ENCODE assay signal across 16 cellular contexts in genomic region chr5:179192891-179193470, GRCh38.
"Had no signal": no experiment of that assay in that cellular context is flagged by ENCODE, and none has a peak within 500 bp of the region (broad histone marks: within the 10 kb centered on the region; RNA-seq: fewer than 3 reads in every experiment).

No MANE protein-coding gene starts in this region.

- H3K27ac ChIP-seq: left ventricle myocardium inferior, pancreas, thyroid gland had no signal

- H3K9me3 Mint-ChIP-seq: brain; naive thymus-derived CD4-positive, alpha-beta T cell; T-helper 1 cell treated with Interleukin-12 subunit alpha and Interleukin-12 subunit beta and Interleukin-4 antibody, amounts not matched to agents 30 μg/mL and 1 μg/mL, for 36 hours had no signal

- H3K27me3 ChIP-seq: pancreas, thyroid gland had no signal

- H3K27ac Mint-ChIP-seq: activated naive CD8-positive, alpha-beta T cell; brain; naive thymus-derived CD4-positive, alpha-beta T cell; T-helper 1 cell treated with Interleukin-12 subunit alpha and Interleukin-12 subunit beta and Interleukin-4 antibody, amounts not matched to agents 30 μg/mL and 1 μg/mL, for 36 hours had no signal

- H3K36me3 ChIP-seq: left ventricle myocardium inferior, pancreas, thyroid gland had no signal

- H3K4me3 Mint-ChIP-seq: activated naive CD8-positive, alpha-beta T cell; brain; naive thymus-derived CD4-positive, alpha-beta T cell; T-helper 1 cell treated with Interleukin-12 subunit alpha and Interleukin-12 subunit beta and Interleukin-4 antibody, amounts not matched to agents 30 μg/mL and 1 μg/mL, for 36 hours had no signal

- ATAC-seq: naive thymus-derived CD4-positive, alpha-beta T cell; pancreas had no signal

- DNase-seq: activated CD4-positive, alpha-beta T cell treated with anti-CD3 and anti-CD28 coated beads for 1 hour; activated CD4-positive, alpha-beta T cell treated with anti-CD3 and anti-CD28 coated beads, Interleukin-2, amount 50 U/mL, for 4 hours; activated T-cell treated with anti-CD3 and anti-CD28 coated beads for 4 hours; central memory CD4-positive, alpha-beta T cell; effector CD4-positive, alpha-beta T cell; head of caudate nucleus; left ventricle myocardium inferior; mesendoderm; naive thymus-derived CD4-positive, alpha-beta T cell; stimulated activated CD4-positive, alpha-beta T cell treated with anti-CD3 and anti-CD28 coated beads, Interleukin-2, amount 100 ng/mL, for 24 hours; stimulated activated naive CD4-positive, alpha-beta T cell treated with Interleukin-2 at 50 U/mL for 16 hours; thyroid gland had no signal

- H3K36me3 Mint-ChIP-seq: activated naive CD8-positive, alpha-beta T cell; brain; naive thymus-derived CD4-positive, alpha-beta T cell had no signal

- H3K4me1 ChIP-seq: left ventricle myocardium inferior, pancreas, thyroid gland had no signal

- H3K9me3 ChIP-seq: left ventricle myocardium inferior, pancreas, thyroid gland had no signal

- H3K4me3 ChIP-seq: left ventricle myocardium inferior, pancreas, thyroid gland had no signal

- H3K27me3 Mint-ChIP-seq: activated naive CD8-positive, alpha-beta T cell; brain had no signal
